Comparison of ENCODE assay signal across 20 cellular contexts in genomic region chr6:90180526-90180925, GRCh38.
DNase-seq lines count a peak whose midpoint lies in the region; ATAC-seq, FAIRE-seq and TF ChIP-seq lines count a peak whose summit lies in the region.
"Had no signal": no experiment of that assay in that cellular context is flagged by ENCODE, and none has a peak within 500 bp of the region (broad histone marks: within the 10 kb centered on the region; RNA-seq: fewer than 3 reads in every experiment).

No MANE protein-coding gene starts in this region.

- no peaks in the 10 kb centered on the region for H3K9me3 ChIP-seq in CD4-positive, alpha-beta T cell (ENCODE audit: control insufficient read depth, low read length)
- H3K9me3 ChIP-seq in K562 (replicated peaks; ENCODE audit: control insufficient read depth, insufficient read depth, low read depth, low read length) (no peaks in the 10 kb centered on the region), BE2C (peaks cover 4% of the 10 kb centered on the region; the same call in 1 of the 2 replicates)
- H3K9me3 ChIP-seq: Caco-2 had no signal

- H3K36me3 ChIP-seq in K562 (ENCODE audit: control insufficient read depth, insufficient read depth, low read length) (no peaks in the 10 kb centered on the region), BE2C (no peaks in the 10 kb centered on the region)

- no peak overlapping the region for H2AFZ ChIP-seq in K562 (ENCODE audit: low read depth, low read length)
- H2AFZ ChIP-seq: GM23338 had no signal

- peak overlapping the region; percentile 80 for H3K27ac Mint-ChIP-seq in activated naive CD4-positive, alpha-beta T cell treated with anti-CD3 and anti-CD28 coated beads, Interleukin-2, amount 50 U/mL, for 24 hours
- H3K27ac Mint-ChIP-seq in activated naive CD4-positive, alpha-beta T cell treated with anti-CD3 and anti-CD28 coated beads for 36 hours, result no peak overlapping the region
- peak overlapping the region; percentile 64 for H3K27ac Mint-ChIP-seq in CD4-positive, alpha-beta T cell
- peak overlapping the region in 6 of 10 donors; percentile 4 to 85 (median 76) for H3K27ac Mint-ChIP-seq in naive thymus-derived CD8-positive, alpha-beta T cell
- H3K27ac Mint-ChIP-seq: GM23338 had no signal

- H3K27me3 ChIP-seq in CD4-positive, alpha-beta T cell (ENCODE audit: control insufficient read depth, insufficient read depth, low read length), result no peaks in the 10 kb centered on the region
- H3K27me3 ChIP-seq in K562 (ENCODE audit: control insufficient read depth in 2 of 2, insufficient read depth in 2 of 2, low read length in 2 of 2), result 0 out of 5 replicates have a peak, but pooled peaks cover 0 to 4% of the 10 kb centered on the region in 2 experiments
- no peaks in the 10 kb centered on the region for H3K27me3 ChIP-seq in BE2C

- no peaks in the 10 kb centered on the region for H3K27me3 Mint-ChIP-seq in activated naive CD4-positive, alpha-beta T cell treated with anti-CD3 and anti-CD28 coated beads, Interleukin-2, amount 50 U/mL, for 24 hours
- no peaks in the 10 kb centered on the region for H3K27me3 Mint-ChIP-seq in activated naive CD4-positive, alpha-beta T cell treated with anti-CD3 and anti-CD28 coated beads for 36 hours (ENCODE audit: low read depth)
- H3K27me3 Mint-ChIP-seq in CD4-positive, alpha-beta T cell, result no peaks in the 10 kb centered on the region
- no peaks in the 10 kb centered on the region for H3K27me3 Mint-ChIP-seq in naive thymus-derived CD8-positive, alpha-beta T cell
- H3K27me3 Mint-ChIP-seq: IgD-negative memory B cell had no signal

- H4K20me1 ChIP-seq in K562 (replicated peaks; ENCODE audit: control insufficient read depth, insufficient read depth, low read length), result no peaks in the 10 kb centered on the region; the same call in 1 of the 2 replicates

- BruUV-seq in K562 (replicated peaks; lab: Mats Ljungman, UMichigan), result no TSS peak

- CTCF ChIA-PET in activated naive CD4-positive, alpha-beta T cell treated with anti-CD3 and anti-CD28 coated beads for 36 hours (lab: Charles Lee), result interaction anchor here (0.7 to 1.7 kb wide), 7 partner anchors 17 to 240 kb away, joined by 3 to 6 read pairs (median 4); no protein-coding TSS in a partner anchor
- CTCF ChIA-PET in CD4-positive, alpha-beta T cell (lab: Charles Lee), result interaction anchor here (1.2 to 1.5 kb wide), 2 partner anchors 236 to 240 kb away, joined by 3 to 6 read pairs; no protein-coding TSS in a partner anchor
- CTCF ChIA-PET in K562 (lab: Yijun Ruan, JAX; ENCODE audit: low intra/inter-chr PET ratio), result no interaction called here

- intact Hi-C loops in activated naive CD4-positive, alpha-beta T cell treated with anti-CD3 and anti-CD28 coated beads for 36 hours (cut with micrococcal nuclease), result no loop called here
- intact Hi-C loops in CD4-positive, alpha-beta T cell (cut with DNase I, micrococcal nuclease), result loop anchor here in 1 of 2 experiments (5.0 kb wide), 1 partner anchor 112 kb away; no protein-coding TSS in a partner anchor
- intact Hi-C loops in K562 (cut with micrococcal nuclease), result loop anchor here (10.0 kb wide), 3 partner anchors 104 to 294 kb away; no protein-coding TSS in a partner anchor

- TF ChIP-seq POLR2A in K562 (conservative IDR thresholded peaks at IDR 0.05), result no peak

- no peak overlapping the region for H3K4me2 ChIP-seq in K562 (ENCODE audit: insufficient read depth, low read length)
- H3K4me2 ChIP-seq: GM23338 had no signal

- ATAC-seq in CD4-positive, alpha-beta T cell (ENCODE audit: poor library complexity), result no peak
- ATAC-seq in K562, result no peak
- ATAC-seq in naive thymus-derived CD8-positive, alpha-beta T cell, result no peak
- no peak for ATAC-seq in GM21515 (IDR thresholded peaks at IDR 0.05; ENCODE audit: unreplicated experiment)
- ATAC-seq in HG03135 (IDR thresholded peaks at IDR 0.05; ENCODE audit: unreplicated experiment), result no peak
- ATAC-seq: GM23338, HepG2 had no signal

- H3K9me3 Mint-ChIP-seq in activated naive CD4-positive, alpha-beta T cell treated with anti-CD3 and anti-CD28 coated beads, Interleukin-2, amount 50 U/mL, for 24 hours, result no peaks in the 10 kb centered on the region
- H3K9me3 Mint-ChIP-seq in activated naive CD4-positive, alpha-beta T cell treated with anti-CD3 and anti-CD28 coated beads for 36 hours, result peaks cover 2% of the 10 kb centered on the region
- no peaks in the 10 kb centered on the region for H3K9me3 Mint-ChIP-seq in CD4-positive, alpha-beta T cell
- no peaks in the 10 kb centered on the region for H3K9me3 Mint-ChIP-seq in naive thymus-derived CD8-positive, alpha-beta T cell
- H3K9me3 Mint-ChIP-seq: CD4-positive, CD25-positive, alpha-beta regulatory T cell; GM23338; IgD-negative memory B cell had no signal

- no peak for TF ChIP-seq RAD21 in K562 (CRISPR knock-in tag; conservative IDR thresholded peaks at IDR 0.05 in 1 of 2, IDR thresholded peaks at IDR 0.05 in 1 of 2)

- peaks cover 88% of the 10 kb centered on the region for H3K4me1 Mint-ChIP-seq in activated naive CD4-positive, alpha-beta T cell treated with anti-CD3 and anti-CD28 coated beads, Interleukin-2, amount 50 U/mL, for 24 hours
- peaks cover 81% of the 10 kb centered on the region for H3K4me1 Mint-ChIP-seq in activated naive CD4-positive, alpha-beta T cell treated with anti-CD3 and anti-CD28 coated beads for 36 hours (ENCODE audit: low read depth)
- H3K4me1 Mint-ChIP-seq in CD4-positive, alpha-beta T cell (ENCODE audit: low read depth), result peaks cover 85% of the 10 kb centered on the region
- peaks cover 42 to 88% (median 84%) of the 10 kb centered on the region in 4 donors for H3K4me1 Mint-ChIP-seq in naive thymus-derived CD8-positive, alpha-beta T cell

- H3K4me3 ChIP-seq in K562 (no peak overlapping the region), BE2C (ENCODE audit: low read depth, low read length) (no peak overlapping the region)
- H3K4me3 ChIP-seq: GM23338 had no signal

- H3K9me1 ChIP-seq in K562 (ENCODE audit: control insufficient read depth, insufficient read depth, low read length), result no peaks in the 10 kb centered on the region

- no peak for DNase-seq in activated naive CD4-positive, alpha-beta T cell treated with anti-CD3 and anti-CD28 coated beads for 36 hours
- no peak for DNase-seq in CD4-positive, alpha-beta T cell
- DNase-seq in K562 (ENCODE audit: extremely low read depth in 1 of 4, low spot score in 3 of 4), result no peak
- no peak for DNase-seq in naive thymus-derived CD8-positive, alpha-beta T cell
- no peak for DNase-seq in BE2C
- DNase-seq: 8988T; C1 segment of cervical spinal cord; Caco-2; CD4-positive, CD25-positive, alpha-beta regulatory T cell; HCEC 1CT had no signal

- in situ Hi-C loops in K562 (cut with MboI), result no loop called here

- FAIRE-seq in K562 (lab: Jason Lieb, UNC), result no peak
- FAIRE-seq: D721Med, GM12891, GM19239, H54, HepG2 had no signal

- H3K27ac ChIP-seq in CD4-positive, alpha-beta T cell (ENCODE audit: low read depth, low read length), result no peak overlapping the region
- H3K27ac ChIP-seq in K562 (ENCODE audit: extremely low read depth, low read depth, low read length), result no peak overlapping the region

- H3K36me3 Mint-ChIP-seq in activated naive CD4-positive, alpha-beta T cell treated with anti-CD3 and anti-CD28 coated beads, Interleukin-2, amount 50 U/mL, for 24 hours, result peaks cover 27% of the 10 kb centered on the region
- peaks cover 7% of the 10 kb centered on the region for H3K36me3 Mint-ChIP-seq in activated naive CD4-positive, alpha-beta T cell treated with anti-CD3 and anti-CD28 coated beads for 36 hours (ENCODE audit: low read depth)
- H3K36me3 Mint-ChIP-seq in CD4-positive, alpha-beta T cell (ENCODE audit: low read depth), result peaks cover 33% of the 10 kb centered on the region
- H3K36me3 Mint-ChIP-seq in naive thymus-derived CD8-positive, alpha-beta T cell, result peaks cover 0 to 5% (median 3%) of the 10 kb centered on the region in 3 donors
- H3K36me3 Mint-ChIP-seq: CD4-positive, CD25-positive, alpha-beta regulatory T cell had no signal

- H3K9ac ChIP-seq in K562 (ENCODE audit: insufficient read depth in 1 of 2, low read depth in 2 of 2, low read length in 2 of 2), result no peak overlapping the region

- no peaks in the 10 kb centered on the region for H3K79me2 ChIP-seq in K562 (ENCODE audit: control insufficient read depth, insufficient read depth, low read length)

- TF ChIP-seq EP300 in K562 (IDR thresholded peaks at IDR 0.05; ENCODE audit: low read length), result no peak

- TF ChIP-seq CTCF in CD4-positive, alpha-beta T cell (IDR thresholded peaks at IDR 0.05), result no peak
- no peak for TF ChIP-seq CTCF in K562 (IDR thresholded peaks at IDR 0.05 in 2 of 3, conservative IDR thresholded peaks at IDR 0.05 in 1 of 3; ENCODE audit: insufficient read depth in 2 of 3, low read depth in 1 of 3, low read length in 3 of 3)
- no peak for TF ChIP-seq CTCF in BE2C (IDR thresholded peaks at IDR 0.05; ENCODE audit: low read depth, low read length)

- POLR2A ChIA-PET in CD4-positive, alpha-beta T cell (lab: Charles Lee), result interaction anchor here (0.8 to 1.2 kb wide), 2 partner anchors 70 to 100 kb away, joined by 3 to 4 read pairs; no protein-coding TSS in a partner anchor
- POLR2A ChIA-PET in K562 (lab: Yijun Ruan, JAX), result no interaction called here
- POLR2A ChIA-PET in naive thymus-derived CD8-positive, alpha-beta T cell (lab: Charles Lee), result interaction anchor here (1.2 kb wide), 1 partner anchor 94 kb away, joined by 3 read pairs; no protein-coding TSS in a partner anchor

- H3K4me3 Mint-ChIP-seq in activated naive CD4-positive, alpha-beta T cell treated with anti-CD3 and anti-CD28 coated beads, Interleukin-2, amount 50 U/mL, for 24 hours, result no peak overlapping the region
- no peak overlapping the region for H3K4me3 Mint-ChIP-seq in activated naive CD4-positive, alpha-beta T cell treated with anti-CD3 and anti-CD28 coated beads for 36 hours
- no peak overlapping the region for H3K4me3 Mint-ChIP-seq in CD4-positive, alpha-beta T cell
- no peak overlapping the region for H3K4me3 Mint-ChIP-seq in naive thymus-derived CD8-positive, alpha-beta T cell
- H3K4me3 Mint-ChIP-seq: CD4-positive, CD25-positive, alpha-beta regulatory T cell; GM23338; IgD-negative memory B cell had no signal

- peaks cover 0 to 18% of the 10 kb centered on the region in 2 experiments; a peak in 2 of 5 replicates for H3K4me1 ChIP-seq in K562 (replicated peaks in 1 of 2; ENCODE audit: control insufficient read depth in 2 of 2, insufficient read depth in 2 of 2, low read length in 2 of 2)
- H3K4me1 ChIP-seq in BE2C, result no peaks in the 10 kb centered on the region

TF ChIP-seq in K562, 482 proteins besides CTCF, POLR2A, EP300 and RAD21:
- TF ChIP-seq HEY1 (CRISPR knock-in tag; IDR thresholded peaks at IDR 0.05; ENCODE audit: borderline replicate concordance) (no peak), RBM25 (IDR thresholded peaks at IDR 0.05; ENCODE audit: low read depth, low read length, severe bottlenecking) (peak; percentile 62), ASH1L (IDR thresholded peaks at IDR 0.05; ENCODE audit: borderline replicate concordance, low read depth, partially characterized antibody) (no peak), ZNF146 (CRISPR knock-in tag; IDR thresholded peaks at IDR 0.05; ENCODE audit: unreplicated experiment) (peak; percentile 93)
TF ChIP-seq in K562: peak in this region for 2.
